Comparison of ENCODE assay signal across 23 cellular contexts in the genomic region with DNA sequence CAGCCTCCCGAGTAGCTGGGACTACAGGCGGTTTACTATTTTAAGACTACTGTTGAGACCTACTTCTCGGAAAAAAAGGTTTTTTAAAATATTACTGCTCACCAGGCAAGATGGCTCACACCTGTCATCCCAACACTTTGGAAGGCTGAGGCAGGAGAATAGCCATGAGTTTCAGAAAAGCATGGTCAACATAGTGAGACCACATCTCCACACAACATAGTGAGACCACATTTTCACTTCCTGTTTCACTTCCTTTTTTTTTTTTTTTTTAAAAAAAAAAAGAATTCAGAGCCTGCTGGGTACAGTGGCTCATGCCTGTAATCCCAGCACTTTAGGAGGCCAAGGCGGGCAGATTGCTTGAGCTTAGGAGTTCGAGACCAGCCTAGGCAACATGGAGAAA.
DNase-seq lines count a peak whose midpoint lies in the region; ATAC-seq and TF ChIP-seq lines count a peak whose summit lies in the region.
"Had no signal": no experiment of that assay in that cellular context is flagged by ENCODE, and none has a peak within 500 bp of the region (broad histone marks: within the 10 kb centered on the region; RNA-seq: fewer than 3 reads in every experiment).

No MANE protein-coding gene starts in this region.

- TF ChIP-seq CTCF in GM12865 (IDR thresholded peaks at IDR 0.05; ENCODE audit: insufficient read depth, low read depth, low read length, missing control alignments): no peak

- DNase-seq in GM12865 (ENCODE audit: low read depth) (peak; percentile 12), MV-4-11 (lab: John Stamatoyannopoulos, UW) (peak; percentile 76), RPMI8226 (peak; percentile 32), T-helper 1 cell (no peak), NCI-H2081 treated with DMSO at 0.1 percent for 48 hours (lab: John Stamatoyannopoulos, UW) (no peak)
- DNase-seq in stimulated activated CD4-positive, alpha-beta T cell treated with anti-CD3 and anti-CD28 coated beads, Interleukin-2, amount 100 ng/mL, for 24 hours: no peak
- DNase-seq: CD4-positive, CD25-positive, alpha-beta regulatory T cell; KBM-7; MG63; NCI-H1105 treated with DMSO at 0.1 percent for 48 hours; NCI-H146; NCI-H1930; NCI-H446 treated with DMSO at 0.1 percent for 48 hours; NCI-H526; NCI-H82; SJCRH30; T-cell had no signal

- peak; percentile 56 for ATAC-seq in HG03175 (IDR thresholded peaks at IDR 0.05; ENCODE audit: unreplicated experiment)
- ATAC-seq in GM18520 (IDR thresholded peaks at IDR 0.05; ENCODE audit: unreplicated experiment): no peak
- ATAC-seq: HCT116, Right ventricle myocardium inferior, SK-N-SH treated with all-trans-retinoic acid at 6 μM for 48 hours, T-cell had no signal

- no peak overlapping the region for H3K4me3 ChIP-seq in GM12865 (ENCODE audit: low read depth, low read length)
- H3K4me3 ChIP-seq: BLaER1, MG63, SJCRH30 had no signal

Comparison
In these comparisons a context has a peak if more than half of its experiments do, and no peak if none do; other contexts are left out.
1. DNase-seq: peak in GM12865 (single experiment), MV-4-11 (single experiment) and RPMI8226 (single experiment); none in T-helper 1 cell (0 of 5), NCI-H2081 treated with DMSO at 0.1 percent for 48 hours (single experiment) and stimulated activated CD4-positive, alpha-beta T cell treated with anti-CD3 and anti-CD28 coated beads, Interleukin-2, amount 100 ng/mL, for 24 hours (0 of 2).